ENCODE assay signal across 16 cellular contexts in genomic region chr1:91790296-91790851, GRCh38.
DNase-seq lines count a peak whose midpoint lies in the region; ATAC-seq, FAIRE-seq and TF ChIP-seq lines count a peak whose summit lies in the region.
"Had no signal": no experiment of that assay in that cellular context is flagged by ENCODE, and none has a peak within 500 bp of the region (broad histone marks: within the 10 kb centered on the region; RNA-seq: fewer than 3 reads in every experiment).

No MANE protein-coding gene starts in this region.

- H3K9me3 Mint-ChIP-seq in nephron: peaks cover 2% of the 10 kb centered on the region
- H3K9me3 Mint-ChIP-seq: CD4-positive, alpha-beta T cell had no signal

- no peaks in the 10 kb centered on the region for H3K27me3 Mint-ChIP-seq in nephron (ENCODE audit: low read depth)
- H3K27me3 Mint-ChIP-seq: activated CD4-positive, alpha-beta T cell treated with anti-CD3 and anti-CD28 coated beads for 36 hours; activated CD8-positive, alpha-beta memory T cell treated with anti-CD3 and anti-CD28 coated beads, Interleukin-2, amount 10 ng/mL, durations not matched to agents 7 days and 5 days; CD4-positive, alpha-beta T cell had no signal

- FAIRE-seq in GM12892 (lab: Jason Lieb, UNC): peak; percentile 69

- no peak for ATAC-seq in HG02840 (IDR thresholded peaks at IDR 0.05; ENCODE audit: low FRiP score, unreplicated experiment)
- ATAC-seq: activated CD8-positive, alpha-beta memory T cell treated with anti-CD3 and anti-CD28 coated beads, Interleukin-2, amount 10 ng/mL, durations not matched to agents 7 days and 5 days had no signal

- no peak for TF ChIP-seq POLR2A in GM12892 (IDR thresholded peaks at IDR 0.05; ENCODE audit: low read depth, low read length)

- H3K4me1 Mint-ChIP-seq in nephron: peaks cover 63% of the 10 kb centered on the region

- H3K27ac Mint-ChIP-seq in nephron: peak overlapping the region; percentile 96 to 99 (median 97)
- H3K27ac Mint-ChIP-seq: activated CD4-positive, alpha-beta T cell treated with anti-CD3 and anti-CD28 coated beads for 36 hours; activated CD8-positive, alpha-beta memory T cell treated with anti-CD3 and anti-CD28 coated beads, Interleukin-2, amount 10 ng/mL, durations not matched to agents 7 days and 5 days had no signal

- DNase-seq in GM12892 (ENCODE audit: insufficient read length) (no peak), NCI-H345 (lab: John Stamatoyannopoulos, UW) (peak; percentile 23), dermis microvascular lymphatic vessel endothelial cell (ENCODE audit: low read depth in 2 of 2) (peak; percentile 22 to 81), globus pallidus (ENCODE audit: low spot score) (no peak), NCI-H1694 (lab: John Stamatoyannopoulos, UW) (no peak), NCI-H510A (lab: John Stamatoyannopoulos, UW) (no peak)
- DNase-seq: activated CD4-positive, alpha-beta T cell treated with anti-CD3 and anti-CD28 coated beads for 36 hours; activated CD8-positive, alpha-beta memory T cell treated with anti-CD3 and anti-CD28 coated beads, Interleukin-2, amount 10 ng/mL, durations not matched to agents 7 days and 5 days; CD4-positive, alpha-beta T cell; cortex of kidney; foreskin keratinocyte; HCEC 1CT; Karpas-422; stimulated activated CD4-positive, alpha-beta T cell treated with anti-CD3 and anti-CD28 coated beads, Interleukin-12 subunit alpha, Interleukin-12 subunit beta, amount 100 ng/mL, for 4 hours had no signal

- no peak for TF ChIP-seq CTCF in nephron (IDR thresholded peaks at IDR 0.05; ENCODE audit: unreplicated experiment in 3 of 3)

- peaks cover 15% of the 10 kb centered on the region for H3K36me3 Mint-ChIP-seq in nephron (ENCODE audit: low read depth)

- no peak overlapping the region for H3K4me3 Mint-ChIP-seq in nephron
- H3K4me3 Mint-ChIP-seq: activated CD4-positive, alpha-beta T cell treated with anti-CD3 and anti-CD28 coated beads for 36 hours; activated CD8-positive, alpha-beta memory T cell treated with anti-CD3 and anti-CD28 coated beads, Interleukin-2, amount 10 ng/mL, durations not matched to agents 7 days and 5 days; CD4-positive, alpha-beta T cell had no signal

Comparison
In these comparisons a context has a peak if more than half of its experiments do, and no peak if none do; other contexts are left out.
1. DNase-seq: peak in NCI-H345 (single experiment) and dermis microvascular lymphatic vessel endothelial cell (2 of 2); none in GM12892 (single experiment), globus pallidus (single experiment), NCI-H1694 (single experiment) and NCI-H510A (single experiment).